Comparison of ENCODE assay signal across 20 cellular contexts in the genomic region with DNA sequence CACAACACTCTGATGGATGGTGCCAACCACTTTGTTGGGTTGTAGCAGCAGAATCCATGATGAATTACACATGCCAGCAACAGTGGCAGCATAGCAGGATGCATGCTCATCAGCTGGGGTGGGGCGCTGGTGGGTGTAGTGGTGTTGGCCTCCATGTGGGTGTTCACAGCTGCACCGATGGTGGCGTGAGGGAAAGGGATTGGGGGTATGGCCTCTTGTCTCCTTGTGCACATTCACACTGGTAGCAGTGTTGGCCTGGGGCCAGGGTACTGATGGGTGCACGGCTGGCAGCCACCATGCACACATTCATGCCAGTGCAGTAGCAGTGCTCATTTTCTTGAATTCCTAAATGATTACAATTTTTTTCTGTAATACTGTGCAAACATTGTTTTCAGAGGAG.
"Had no signal": no experiment of that assay in that cellular context is flagged by ENCODE, and none has a peak within 500 bp of the region (broad histone marks: within the 10 kb centered on the region; RNA-seq: fewer than 3 reads in every experiment).

No MANE protein-coding gene starts in this region.

- H2AFZ ChIP-seq: hepatocyte had no signal

- H3K9me3 ChIP-seq: adrenal gland, ascending aorta, esophagus muscularis mucosa, thoracic aorta had no signal

- H3K9me3 Mint-ChIP-seq: nephron had no signal

- H3K27me3 ChIP-seq: adrenal gland, ascending aorta, esophagus muscularis mucosa, hepatocyte had no signal

- H3K27ac Mint-ChIP-seq: activated naive CD8-positive, alpha-beta T cell; activated T-helper 2 cell treated with anti-CD3 and anti-CD28 coated beads, Interferon-gamma antibody, Interleukin-2, Interleukin-4, amounts not matched to agents 10 μg/mL and 5 μg/mL and 100 μg/mL, durations not matched to agents 14 hours and 24 hours and 36 hours; immature natural killer cell; nephron had no signal

- DNase-seq: activated CD4-positive, alpha-beta T cell treated with anti-CD3 and anti-CD28 coated beads, Interleukin-2, amount 50 U/mL, for 4 hours; activated CD8-positive, alpha-beta memory T cell treated with anti-CD3 and anti-CD28 coated beads, Interleukin-2, amount 50 U/mL, for 48 hours; activated naive CD4-positive, alpha-beta T cell; activated T-cell treated with anti-CD3 and anti-CD28 coated beads, Interleukin-2, amount 50 U/mL, for 4 hours; central memory CD4-positive, alpha-beta T cell; glutamatergic neuron; immature natural killer cell; kidney glomerular epithelial cell; stimulated activated CD4-positive, alpha-beta T cell treated with anti-CD3 and anti-CD28 coated beads, Interleukin-2, amount 100 ng/mL, for 24 hours; stimulated activated naive CD4-positive, alpha-beta T cell treated with Interleukin-2 at 50 U/mL for 16 hours had no signal

- H3K36me3 Mint-ChIP-seq: activated naive CD8-positive, alpha-beta T cell; immature natural killer cell had no signal

- H3K79me2 ChIP-seq: hepatocyte had no signal

- H3K4me1 Mint-ChIP-seq: immature natural killer cell, nephron had no signal

- H3K4me2 ChIP-seq: hepatocyte had no signal

- H3K4me3 ChIP-seq: adrenal gland, ascending aorta, coronary artery, esophagus muscularis mucosa, hepatocyte, skin epidermis, thoracic aorta had no signal

- H3K4me3 Mint-ChIP-seq: activated naive CD8-positive, alpha-beta T cell; activated T-cell treated with anti-CD3 and anti-CD28 coated beads, Interleukin-2, amount 50 U/mL, for 4 hours; immature natural killer cell; nephron had no signal

- ATAC-seq: activated T-cell treated with anti-CD3 and anti-CD28 coated beads, Interleukin-2, amount 50 U/mL, for 4 hours had no signal

- H3K4me1 ChIP-seq: adrenal gland, ascending aorta, esophagus muscularis mucosa had no signal

- H3K36me3 ChIP-seq: adrenal gland, ascending aorta, esophagus muscularis mucosa, thoracic aorta had no signal

- H3K27ac ChIP-seq: adrenal gland, ascending aorta, coronary artery, esophagus muscularis mucosa, hepatocyte, skin epidermis, thoracic aorta had no signal

- H3K27me3 Mint-ChIP-seq: activated naive CD8-positive, alpha-beta T cell had no signal
